In genomic region chr7:28140964-28141363, GRCh38 we compare ENCODE assay signal across 15 cellular contexts.
"Had no signal": no experiment of that assay in that cellular context is flagged by ENCODE, and none has a peak within 500 bp of the region (broad histone marks: within the 10 kb centered on the region; RNA-seq: fewer than 3 reads in every experiment).

No MANE protein-coding gene starts in this region.

- H3K4me1 ChIP-seq: suprapubic skin had no signal

- H3K27ac Mint-ChIP-seq: activated naive CD4-positive, alpha-beta T cell treated with anti-CD3 and anti-CD28 coated beads, Interleukin-2, amount 50 U/mL, for 72 hours; activated T-helper 1 cell treated with anti-CD3 and anti-CD28 coated beads, Interleukin-12 subunit alpha, Interleukin-12 subunit beta, Interleukin-2, Interleukin-4 antibody, amounts not matched to agents 30 ng/mL and 10 ng/mL and 1 ng/mL, durations not matched to agents 14 hours and 24 hours and 36 hours; nephron progenitor cell; stimulated activated naive CD8-positive, alpha-beta T cell treated with anti-CD3 and anti-CD28 coated beads, Interleukin-15, Interleukin-2, amounts not matched to agents 100 ng/mL and 50 ng/mL, for 24 hours; T-helper 2 cell treated with Interferon-gamma antibody and Interleukin-4, amounts not matched to agents 5 μg/mL and 100 μg/mL, for 36 hours had no signal

- DNase-seq: activated CD4-positive, alpha-beta T cell treated with anti-CD3 and anti-CD28 coated beads, Interleukin-2, amount 50 U/mL, for 48 hours; activated gamma-delta T cell treated with Interleukin-2 at 50 U/mL for 16 hours; mesendoderm; nephron progenitor cell; ovary; SHP77; stimulated activated CD4-positive, alpha-beta T cell treated with anti-CD3 and anti-CD28 coated beads, Interleukin-15, amount 100 ng/mL, for 24 hours; stimulated activated CD4-positive, alpha-beta T cell treated with anti-CD3 and anti-CD28 coated beads, Interleukin-2, amount 100 ng/mL, for 48 hours; trophoblast cell had no signal

- H3K4me3 Mint-ChIP-seq: activated T-helper 1 cell treated with anti-CD3 and anti-CD28 coated beads, Interleukin-12 subunit alpha, Interleukin-12 subunit beta, Interleukin-2, Interleukin-4 antibody, amounts not matched to agents 30 ng/mL and 10 ng/mL and 1 ng/mL, durations not matched to agents 14 hours and 24 hours and 36 hours; nephron progenitor cell; stimulated activated naive CD8-positive, alpha-beta T cell treated with anti-CD3 and anti-CD28 coated beads, Interleukin-15, Interleukin-2, amounts not matched to agents 100 ng/mL and 50 ng/mL, for 24 hours; T-helper 2 cell treated with Interferon-gamma antibody and Interleukin-4, amounts not matched to agents 5 μg/mL and 100 μg/mL, for 36 hours had no signal

- H3K9me3 Mint-ChIP-seq: activated T-helper 1 cell treated with anti-CD3 and anti-CD28 coated beads, Interleukin-12 subunit alpha, Interleukin-12 subunit beta, Interleukin-2, Interleukin-4 antibody, amounts not matched to agents 30 ng/mL and 10 ng/mL and 1 ng/mL, durations not matched to agents 14 hours and 24 hours and 36 hours; nephron progenitor cell; stimulated activated naive CD8-positive, alpha-beta T cell treated with anti-CD3 and anti-CD28 coated beads, Interleukin-15, Interleukin-2, amounts not matched to agents 100 ng/mL and 50 ng/mL, for 24 hours; T-helper 2 cell treated with Interferon-gamma antibody and Interleukin-4, amounts not matched to agents 5 μg/mL and 100 μg/mL, for 36 hours had no signal

- H3K27me3 Mint-ChIP-seq: stimulated activated naive CD8-positive, alpha-beta T cell treated with anti-CD3 and anti-CD28 coated beads, Interleukin-15, Interleukin-2, amounts not matched to agents 100 ng/mL and 50 ng/mL, for 24 hours had no signal

- H3K9me3 ChIP-seq: ovary, suprapubic skin had no signal

- H3K4me3 ChIP-seq: ovary, SK-N-MC, suprapubic skin had no signal

- H3K36me3 ChIP-seq: ovary, suprapubic skin had no signal

- H3K27ac ChIP-seq: ovary, SK-N-MC, suprapubic skin had no signal

- ATAC-seq: activated naive CD4-positive, alpha-beta T cell treated with anti-CD3 and anti-CD28 coated beads, Interleukin-2, amount 50 U/mL, for 72 hours had no signal

- H3K27me3 ChIP-seq: ovary, suprapubic skin had no signal
